In genomic region chr12:50613463-50613862, GRCh38 we compare ENCODE assay signal across 19 cellular contexts.
DNase-seq lines count a peak whose midpoint lies in the region; ATAC-seq and TF ChIP-seq lines count a peak whose summit lies in the region.
"Had no signal": no experiment of that assay in that cellular context is flagged by ENCODE, and none has a peak within 500 bp of the region (broad histone marks: within the 10 kb centered on the region; RNA-seq: fewer than 3 reads in every experiment).

No MANE protein-coding gene starts in this region.

- H3K4me3 ChIP-seq in PC-9 (no peak overlapping the region), esophagus squamous epithelium (no peak overlapping the region), body of pancreas (no peak overlapping the region), aorta (ENCODE audit: low read length in 2 of 2) (no peak overlapping the region), esophagus muscularis mucosa (no peak overlapping the region)
- H3K4me3 ChIP-seq: spleen had no signal

- H3K4me1 Mint-ChIP-seq in osteocyte (ENCODE audit: unreplicated experiment): peaks cover 54% of the 10 kb centered on the region
- peaks cover 33% of the 10 kb centered on the region for H3K4me1 Mint-ChIP-seq in CD4-positive, alpha-beta T cell (ENCODE audit: low read depth)

- TF ChIP-seq EP300 in esophagus muscularis mucosa (IDR thresholded peaks at IDR 0.05): no peak

- CTCF ChIA-PET in PC-9 (lab: Charles Lee): no interaction called here
- CTCF ChIA-PET in CD4-positive, alpha-beta T cell (lab: Charles Lee): no interaction called here

- ATAC-seq in body of pancreas (no peak), aorta (ENCODE audit: low FRiP score) (no peak)
- no peak for ATAC-seq in CD4-positive, alpha-beta T cell (ENCODE audit: poor library complexity)

- H3K36me3 ChIP-seq in PC-9 (ENCODE audit: low read depth): peaks cover 4% of the 10 kb centered on the region; the same call in 1 of the 2 replicates
- peaks cover 0 to 5% (median 0%) of the 10 kb centered on the region in 3 donors for H3K36me3 ChIP-seq in esophagus squamous epithelium
- no peaks in the 10 kb centered on the region for H3K36me3 ChIP-seq in body of pancreas (replicated peaks in 1 of 2; ENCODE audit: insufficient read depth in 1 of 2, low read depth in 2 of 2)
- H3K36me3 ChIP-seq in aorta (ENCODE audit: control insufficient read depth in 1 of 2, insufficient read depth in 2 of 2, low read length in 1 of 2): no peaks in the 10 kb centered on the region
- no peaks in the 10 kb centered on the region for H3K36me3 ChIP-seq in esophagus muscularis mucosa

- intact Hi-C loops in PC-9 (cut with micrococcal nuclease; ENCODE audit: unreplicated experiment): no loop called here
- intact Hi-C loops in esophagus squamous epithelium (cut with DNase I): no loop called here
- intact Hi-C loops in body of pancreas (cut with DNase I): no loop called here
- intact Hi-C loops in aorta (cut with DNase I): no loop called here
- intact Hi-C loops in CD4-positive, alpha-beta T cell (cut with DNase I, micrococcal nuclease): no loop called here
- intact Hi-C loops in esophagus muscularis mucosa (cut with DNase I): no loop called here

- no peaks in the 10 kb centered on the region for H3K27me3 ChIP-seq in PC-9 (ENCODE audit: insufficient read depth, low read depth)
- H3K27me3 ChIP-seq in esophagus squamous epithelium: no peaks in the 10 kb centered on the region
- no peaks in the 10 kb centered on the region for H3K27me3 ChIP-seq in body of pancreas
- no peaks in the 10 kb centered on the region for H3K27me3 ChIP-seq in aorta (ENCODE audit: control insufficient read depth in 1 of 2, insufficient read depth in 2 of 2, low read length in 1 of 2)
- H3K27me3 ChIP-seq in CD4-positive, alpha-beta T cell (ENCODE audit: control insufficient read depth, insufficient read depth, low read length): no peaks in the 10 kb centered on the region
- no peaks in the 10 kb centered on the region for H3K27me3 ChIP-seq in esophagus muscularis mucosa
- H3K27me3 ChIP-seq: neutrophil, spleen had no signal

- DNase-seq in EH (ENCODE audit: low read depth) (peak; percentile 34), PC-9 (no peak), esophagus squamous epithelium (lab: John Stamatoyannopoulos, UW) (no peak), osteocyte (ENCODE audit: extremely low spot score, unreplicated experiment) (peak; percentile 21), body of pancreas (no peak), aorta (no peak), esophagus muscularis mucosa (ENCODE audit: extremely low spot score) (no peak)
- DNase-seq in CD4-positive, alpha-beta T cell: no peak
- DNase-seq: activated B cell treated with CpG ODN at 0.5 μM for 24 hours; activated CD4-positive, alpha-beta memory T cell treated with anti-CD3 and anti-CD28 coated beads for 36 hours; activated gamma-delta T cell treated with Interleukin-2 at 50 U/mL for 16 hours; effector CD4-positive, alpha-beta T cell; left ventricle myocardium superior; NCI-H1092 treated with DMSO at 0.1 percent for 48 hours; NCI-H2081 treated with DMSO at 0.1 percent for 48 hours; spleen; stimulated activated CD4-positive, alpha-beta T cell treated with anti-CD3 and anti-CD28 coated beads, Interleukin-4, amount 100 ng/mL, for 4 hours; T-helper 9 cell had no signal

- WGBS in esophagus squamous epithelium, 2 donors: 71 to 82% methylated on average over 4 of the region's 4 CpGs
- 86 to 89% methylated on average over 4 of the region's 4 CpGs for WGBS in body of pancreas, 2 donors
- WGBS in aorta, 2 donors: 93 to 95% methylated on average over 4 of the region's 4 CpGs
- WGBS in esophagus muscularis mucosa: 94% methylated on average over 4 of the region's 4 CpGs

- TF ChIP-seq POLR2A in esophagus squamous epithelium (IDR thresholded peaks at IDR 0.05) (no peak), body of pancreas (IDR thresholded peaks at IDR 0.05) (no peak), esophagus muscularis mucosa (IDR thresholded peaks at IDR 0.05; ENCODE audit: low read depth) (no peak)

- no peaks in the 10 kb centered on the region; the same call in 1 of the 2 replicates for H3K9me2 ChIP-seq in PC-9 (ENCODE audit: insufficient read depth)

- no peaks in the 10 kb centered on the region for H3K9me3 ChIP-seq in PC-9 (ENCODE audit: insufficient read depth, low read depth)
- H3K9me3 ChIP-seq in esophagus squamous epithelium: no peaks in the 10 kb centered on the region
- no peaks in the 10 kb centered on the region for H3K9me3 ChIP-seq in body of pancreas
- H3K9me3 ChIP-seq in aorta (ENCODE audit: control insufficient read depth, low read length): no peaks in the 10 kb centered on the region
- no peaks in the 10 kb centered on the region for H3K9me3 ChIP-seq in CD4-positive, alpha-beta T cell (ENCODE audit: control insufficient read depth, low read length)
- no peaks in the 10 kb centered on the region for H3K9me3 ChIP-seq in esophagus muscularis mucosa
- H3K9me3 ChIP-seq: neutrophil, spleen had no signal

- H3K9me3 Mint-ChIP-seq in osteocyte (ENCODE audit: unreplicated experiment): no peaks in the 10 kb centered on the region
- H3K9me3 Mint-ChIP-seq in CD4-positive, alpha-beta T cell: no peaks in the 10 kb centered on the region
- H3K9me3 Mint-ChIP-seq: activated B cell treated with CpG ODN at 0.5 μM for 24 hours; activated CD4-positive, alpha-beta memory T cell treated with anti-CD3 and anti-CD28 coated beads for 36 hours had no signal

- no peak overlapping the region for H2AFZ ChIP-seq in PC-9

- peaks cover 57% of the 10 kb centered on the region for H3K79me2 ChIP-seq in PC-9 (ENCODE audit: low read depth)

- no peak overlapping the region for H3K4me3 Mint-ChIP-seq in osteocyte (ENCODE audit: unreplicated experiment)
- no peak overlapping the region for H3K4me3 Mint-ChIP-seq in CD4-positive, alpha-beta T cell
- H3K4me3 Mint-ChIP-seq: activated B cell treated with CpG ODN at 0.5 μM for 24 hours; activated CD4-positive, alpha-beta memory T cell treated with anti-CD3 and anti-CD28 coated beads for 36 hours had no signal

- H3K4me1 ChIP-seq in PC-9 (replicated peaks; ENCODE audit: insufficient read depth) (peaks cover 58% of the 10 kb centered on the region), esophagus squamous epithelium (peaks cover 23 to 76% (median 30%) of the 10 kb centered on the region in 3 donors), body of pancreas (peaks cover 6% of the 10 kb centered on the region), aorta (ENCODE audit: control insufficient read depth in 1 of 2, insufficient read depth in 2 of 2, low read length in 2 of 2) (peaks cover 3 to 4% of the 10 kb centered on the region in 2 donors), esophagus muscularis mucosa (peaks cover 35 to 61% (median 49%) of the 10 kb centered on the region in 4 donors)

- POLR2A ChIA-PET in PC-9 (lab: Charles Lee; ENCODE audit: unreplicated experiment): no interaction called here
- POLR2A ChIA-PET in CD4-positive, alpha-beta T cell (lab: Charles Lee): no interaction called here

- peaks cover 2% of the 10 kb centered on the region for H3K36me3 Mint-ChIP-seq in osteocyte (ENCODE audit: unreplicated experiment)
- peaks cover 7% of the 10 kb centered on the region for H3K36me3 Mint-ChIP-seq in CD4-positive, alpha-beta T cell (ENCODE audit: low read depth)
- H3K36me3 Mint-ChIP-seq: activated CD4-positive, alpha-beta memory T cell treated with anti-CD3 and anti-CD28 coated beads for 36 hours had no signal

- H4K20me1 ChIP-seq in PC-9 (ENCODE audit: insufficient read depth): no peaks in the 10 kb centered on the region

- H3K27ac ChIP-seq in PC-9 (peak overlapping the region; percentile 86), esophagus squamous epithelium (peak overlapping the region in 3 of 4 donors; percentile 70 to 82 (median 75)), body of pancreas (no peak overlapping the region), aorta (ENCODE audit: low read depth in 1 of 2, low read length in 2 of 2) (no peak overlapping the region), esophagus muscularis mucosa (replicated peaks in 1 of 4) (peak overlapping the region in 2 of 4 donors; percentile 8 to 28)
- no peak overlapping the region for H3K27ac ChIP-seq in CD4-positive, alpha-beta T cell (ENCODE audit: low read depth, low read length)
- H3K27ac ChIP-seq: neutrophil had no signal

- no TSS peak for BruUV-seq in PC-9 (replicated peaks; lab: Mats Ljungman, UMichigan)

- H3K4me2 ChIP-seq in PC-9: peak overlapping the region; percentile 18

- H3F3A ChIP-seq in PC-9 (ENCODE audit: insufficient read depth, low read depth): peaks cover 47% of the 10 kb centered on the region

- H3K27me3 Mint-ChIP-seq in osteocyte (ENCODE audit: unreplicated experiment): no peaks in the 10 kb centered on the region
- H3K27me3 Mint-ChIP-seq in CD4-positive, alpha-beta T cell: no peaks in the 10 kb centered on the region
- H3K27me3 Mint-ChIP-seq: activated B cell treated with CpG ODN at 0.5 μM for 24 hours; activated CD4-positive, alpha-beta memory T cell treated with anti-CD3 and anti-CD28 coated beads for 36 hours had no signal

- TF ChIP-seq CTCF in PC-9 (conservative IDR thresholded peaks at IDR 0.05) (no peak), esophagus squamous epithelium (IDR thresholded peaks at IDR 0.05) (no peak), osteocyte (IDR thresholded peaks at IDR 0.05) (no peak), body of pancreas (IDR thresholded peaks at IDR 0.05) (no peak), esophagus muscularis mucosa (IDR thresholded peaks at IDR 0.05) (no peak)
- TF ChIP-seq CTCF in CD4-positive, alpha-beta T cell (IDR thresholded peaks at IDR 0.05): no peak

- no peak overlapping the region for H3K27ac Mint-ChIP-seq in osteocyte (ENCODE audit: unreplicated experiment)
- H3K27ac Mint-ChIP-seq in CD4-positive, alpha-beta T cell: no peak overlapping the region
- H3K27ac Mint-ChIP-seq: activated B cell treated with CpG ODN at 0.5 μM for 24 hours; activated CD4-positive, alpha-beta memory T cell treated with anti-CD3 and anti-CD28 coated beads for 36 hours had no signal

Comparison
In these comparisons a context has a peak if more than half of its experiments do, and no peak if none do; other contexts are left out.
1. DNase-seq: peak in EH (single experiment) and osteocyte (single experiment); none in PC-9 (0 of 2), esophagus squamous epithelium (single experiment), body of pancreas (0 of 4), aorta (0 of 2), CD4-positive, alpha-beta T cell (0 of 10) and esophagus muscularis mucosa (single experiment).
2. H3K27ac ChIP-seq: peak in PC-9 (single experiment) and esophagus squamous epithelium (3 of 4); none in body of pancreas (0 of 4), aorta (0 of 2) and CD4-positive, alpha-beta T cell (single experiment).